In the genomic region with DNA sequence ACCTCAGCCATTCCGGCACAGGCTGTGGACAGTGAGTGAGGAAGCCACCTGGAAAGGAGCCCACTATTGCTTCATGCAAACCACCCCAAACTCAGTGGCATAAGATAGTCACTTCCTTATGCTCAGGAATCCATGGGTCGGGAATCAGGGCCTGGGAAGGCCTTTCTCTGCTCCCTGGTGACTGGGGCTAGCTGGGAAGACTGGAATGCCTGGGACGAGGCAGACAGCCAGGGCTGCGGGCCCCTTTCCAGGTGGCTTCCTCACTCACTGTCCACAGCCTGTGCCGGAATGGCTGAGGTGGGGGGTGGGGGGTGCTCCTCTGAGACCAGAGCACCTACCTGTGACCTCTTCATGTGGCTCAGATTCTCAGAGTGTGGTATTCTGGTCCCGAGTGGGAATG, we compare ENCODE assay signal across 25 cellular contexts.
DNase-seq lines count a peak whose midpoint lies in the region; ATAC-seq, FAIRE-seq and TF ChIP-seq lines count a peak whose summit lies in the region.
"Had no signal": no experiment of that assay in that cellular context is flagged by ENCODE, and none has a peak within 500 bp of the region (broad histone marks: within the 10 kb centered on the region; RNA-seq: fewer than 3 reads in every experiment).

No MANE protein-coding gene starts in this region.

- no peaks in the 10 kb centered on the region for H3K9me3 ChIP-seq in right atrium auricular region
- H3K9me3 ChIP-seq in astrocyte (ENCODE audit: insufficient read depth, low read depth, low read length): no peaks in the 10 kb centered on the region
- no peaks in the 10 kb centered on the region for H3K9me3 ChIP-seq in MM.1S (replicated peaks; ENCODE audit: insufficient read depth, low read length)
- H3K9me3 ChIP-seq in OCI-LY7 (ENCODE audit: low read length): no peaks in the 10 kb centered on the region

- no peaks in the 10 kb centered on the region for H3F3A ChIP-seq in MM.1S (ENCODE audit: insufficient read depth, low read length)

- H3K9me2 ChIP-seq in MM.1S (replicated peaks; ENCODE audit: insufficient read depth, low read length): no peaks in the 10 kb centered on the region
- H3K9me2 ChIP-seq in OCI-LY7 (ENCODE audit: insufficient read depth, low read length): no peaks in the 10 kb centered on the region

- intact Hi-C loops in Right ventricle myocardium superior (cut with DNase I): no loop called here
- intact Hi-C loops in OCI-LY7 (cut with micrococcal nuclease; ENCODE audit: unreplicated experiment): no loop called here

- ATAC-seq in Right ventricle myocardium superior (ENCODE audit: poor library complexity): no peak

- CTCF ChIA-PET in OCI-LY7 (lab: Charles Lee; ENCODE audit: unreplicated experiment): no interaction called here

- H3K4me3 ChIP-seq in right atrium auricular region (no peak overlapping the region), astrocyte (ENCODE audit: insufficient read depth, low read depth, low read length) (no peak overlapping the region), MM.1S (ENCODE audit: low read length) (no peak overlapping the region), OCI-LY7 (ENCODE audit: low read depth, low read length, poor library complexity, severe bottlenecking) (no peak overlapping the region)
- H3K4me3 ChIP-seq: PC-9 had no signal

- H3K4me2 ChIP-seq in astrocyte (ENCODE audit: low read length) (no peak overlapping the region), MM.1S (ENCODE audit: low read depth, low read length) (no peak overlapping the region), OCI-LY7 (ENCODE audit: low read length) (no peak overlapping the region)
- H3K4me2 ChIP-seq: PC-9 had no signal

- no peak overlapping the region for H3K9ac ChIP-seq in astrocyte (ENCODE audit: low read length)
- H3K9ac ChIP-seq in MM.1S (ENCODE audit: low read length): no peak overlapping the region

- TF ChIP-seq CTCF in right atrium auricular region (IDR thresholded peaks at IDR 0.05) (no peak), astrocyte (IDR thresholded peaks at IDR 0.05; ENCODE audit: insufficient read depth, low read depth, low read length) (no peak), chondrocyte (IDR thresholded peaks at IDR 0.05) (no peak), MM.1S (IDR thresholded peaks at IDR 0.05; ENCODE audit: low read length) (no peak), OCI-LY7 (conservative IDR thresholded peaks at IDR 0.05; ENCODE audit: low read length) (no peak)

- H3K27ac ChIP-seq in right atrium auricular region (no peak overlapping the region), astrocyte (ENCODE audit: low read depth, low read length) (no peak overlapping the region), MM.1S (ENCODE audit: low read length) (no peak overlapping the region), OCI-LY7 (ENCODE audit: low read depth, low read length, poor library complexity, severe bottlenecking) (no peak overlapping the region)
- H3K27ac ChIP-seq: HL-60, PC-9 had no signal

- H3K4me1 Mint-ChIP-seq in astrocyte (ENCODE audit: low read depth, unreplicated experiment): no peaks in the 10 kb centered on the region
- H3K4me1 Mint-ChIP-seq in chondrocyte (ENCODE audit: low read depth): no peaks in the 10 kb centered on the region
- H3K4me1 Mint-ChIP-seq: CD14-positive monocyte; CD8-positive, alpha-beta memory T cell had no signal

- FAIRE-seq in astrocyte (lab: Jason Lieb, UNC) (no peak), urothelium cell line (lab: Jason Lieb, UNC) (peak; percentile 13)
- FAIRE-seq: A204.1, H54 had no signal

- H3K4me3 Mint-ChIP-seq in astrocyte (ENCODE audit: unreplicated experiment) (no peak overlapping the region), chondrocyte (ENCODE audit: unreplicated experiment) (no peak overlapping the region)
- H3K4me3 Mint-ChIP-seq: CD14-positive monocyte; CD8-positive, alpha-beta memory T cell had no signal

- POLR2A ChIA-PET in OCI-LY7 (lab: Charles Lee): no interaction called here

- H3K4me1 ChIP-seq in right atrium auricular region (no peaks in the 10 kb centered on the region), astrocyte (ENCODE audit: insufficient read depth, low read length) (peaks cover 2% of the 10 kb centered on the region), MM.1S (ENCODE audit: low read length) (no peaks in the 10 kb centered on the region), OCI-LY7 (ENCODE audit: insufficient read depth, low read length, poor library complexity, severe bottlenecking) (no peaks in the 10 kb centered on the region)

- H3K27me3 Mint-ChIP-seq in astrocyte (ENCODE audit: low read depth, unreplicated experiment) (peaks cover 49% of the 10 kb centered on the region), chondrocyte (ENCODE audit: low read depth) (no peaks in the 10 kb centered on the region)

- H3K27me3 ChIP-seq in right atrium auricular region (no peaks in the 10 kb centered on the region), astrocyte (ENCODE audit: insufficient read depth, low read length) (no peaks in the 10 kb centered on the region), MM.1S (replicated peaks; ENCODE audit: insufficient read depth, low read length) (no peaks in the 10 kb centered on the region)

- no peak overlapping the region for H3K27ac Mint-ChIP-seq in astrocyte (ENCODE audit: unreplicated experiment)
- H3K27ac Mint-ChIP-seq in chondrocyte (ENCODE audit: unreplicated experiment): no peak overlapping the region
- H3K27ac Mint-ChIP-seq: CD14-positive monocyte; CD8-positive, alpha-beta memory T cell had no signal

- H3K36me3 Mint-ChIP-seq in astrocyte (ENCODE audit: low read depth, unreplicated experiment): peaks cover 4% of the 10 kb centered on the region
- H3K36me3 Mint-ChIP-seq in chondrocyte (ENCODE audit: low read depth): no peaks in the 10 kb centered on the region
- H3K36me3 Mint-ChIP-seq: CD14-positive monocyte; CD8-positive, alpha-beta memory T cell had no signal

- H2AFZ ChIP-seq in astrocyte (ENCODE audit: low read depth, low read length): no peak overlapping the region
- no peak overlapping the region for H2AFZ ChIP-seq in MM.1S (ENCODE audit: low read length)
- H2AFZ ChIP-seq in OCI-LY7 (ENCODE audit: low read length): no peak overlapping the region
- H2AFZ ChIP-seq: PC-9 had no signal

- H3K79me2 ChIP-seq in astrocyte (ENCODE audit: insufficient read depth, low read length) (no peaks in the 10 kb centered on the region), MM.1S (ENCODE audit: low read length) (no peaks in the 10 kb centered on the region), OCI-LY7 (ENCODE audit: insufficient read depth, low read depth, low read length) (no peaks in the 10 kb centered on the region)

- no peaks in the 10 kb centered on the region for H3K36me3 ChIP-seq in right atrium auricular region
- no peaks in the 10 kb centered on the region for H3K36me3 ChIP-seq in astrocyte (ENCODE audit: insufficient read depth, low read length)
- no peaks in the 10 kb centered on the region for H3K36me3 ChIP-seq in MM.1S (replicated peaks; ENCODE audit: insufficient read depth, low read length)
- H3K36me3 ChIP-seq in OCI-LY7 (ENCODE audit: insufficient read depth, low read length): no peaks in the 10 kb centered on the region

- H3K9me3 Mint-ChIP-seq in astrocyte (ENCODE audit: unreplicated experiment) (peaks cover 3% of the 10 kb centered on the region), chondrocyte (ENCODE audit: low read depth) (no peaks in the 10 kb centered on the region)
- H3K9me3 Mint-ChIP-seq: CD8-positive, alpha-beta memory T cell had no signal

- DNase-seq in right atrium auricular region (ENCODE audit: low spot score): peak; percentile 55
- no peak for DNase-seq in Right ventricle myocardium superior
- DNase-seq in astrocyte (ENCODE audit: low read depth): peak; percentile 23
- DNase-seq in islet precursor cell: peak; percentile 35
- no peak for DNase-seq in urothelium cell line (ENCODE audit: low spot score)
- DNase-seq in chondrocyte (ENCODE audit: low spot score): no peak
- DNase-seq in MM.1S: no peak
- DNase-seq in OCI-LY7 (ENCODE audit: low spot score): no peak
- DNase-seq: CD8-positive, alpha-beta memory T cell; DMS 273 treated with DMSO at 0.1 percent for 48 hours; DMS79 treated with DMSO at 0.1 percent for 48 hours; NCI-H1105; NCI-H1436 treated with DMSO at 0.1 percent for 48 hours; NCI-H187 treated with DMSO at 0.1 percent for 48 hours; NCI-H2171 treated with DMSO at 0.1 percent for 48 hours; NCI-H345; NCI-H524; NCI-H748 treated with DMSO at 0.1 percent for 48 hours; NK-92 treated with Interleukin-12 subunit alpha and Interleukin-12 subunit beta, amount 100 ng/mL, for 24 hours; PC-9; SHP77 had no signal

- H4K20me1 ChIP-seq in astrocyte (ENCODE audit: insufficient read depth, low read length): no peaks in the 10 kb centered on the region
- H4K20me1 ChIP-seq in MM.1S (ENCODE audit: insufficient read depth, low read length): no peaks in the 10 kb centered on the region
- no peaks in the 10 kb centered on the region for H4K20me1 ChIP-seq in OCI-LY7 (ENCODE audit: insufficient read depth, low read length)

- no TSS peak for BruUV-seq in OCI-LY7 (replicated peaks; lab: Mats Ljungman, UMichigan)

Comparison
In these comparisons a context has a peak if more than half of its experiments do, and no peak if none do; other contexts are left out.
1. DNase-seq: peak in right atrium auricular region (single experiment), astrocyte (single experiment) and islet precursor cell (single experiment); none in Right ventricle myocardium superior (single experiment), urothelium cell line (single experiment), chondrocyte (single experiment), MM.1S (single experiment) and OCI-LY7 (single experiment).